Comparison of ENCODE assay signal across 8 cellular contexts in genomic region chr14:105487986-105488777, GRCh38. TPM values are rescaled to one million over a fixed set of nuclear protein-coding genes. Genes with fewer than 3 reads are reported as not detected.
DNase-seq lines count a peak whose midpoint lies in the region; ATAC-seq and TF ChIP-seq lines count a peak whose summit lies in the region.

No MANE protein-coding gene starts in this region.

- POLR2A ChIA-PET in activated CD4-positive, alpha-beta T cell treated with anti-CD3 and anti-CD28 coated beads, Interleukin-2, amount 10 ng/mL, durations not matched to agents 7 days and 5 days (lab: Charles Lee), result no interaction called here

- no peaks in the 10 kb centered on the region for H3K9me3 Mint-ChIP-seq in activated CD4-positive, alpha-beta T cell treated with anti-CD3 and anti-CD28 coated beads, Interleukin-2, amount 10 ng/mL, durations not matched to agents 7 days and 5 days

- H3K4me3 Mint-ChIP-seq in activated CD4-positive, alpha-beta T cell treated with anti-CD3 and anti-CD28 coated beads, Interleukin-2, amount 10 ng/mL, durations not matched to agents 7 days and 5 days, result peak overlapping the region; percentile 84

- CTCF ChIA-PET in activated CD4-positive, alpha-beta T cell treated with anti-CD3 and anti-CD28 coated beads, Interleukin-2, amount 10 ng/mL, durations not matched to agents 7 days and 5 days (lab: Charles Lee), result interaction anchor here (1.7 to 4.1 kb wide), 5 partner anchors 7 to 122 kb away, joined by 8 to 69 read pairs (median 12); no protein-coding TSS in a partner anchor

- peaks cover 39% of the 10 kb centered on the region for H3K4me1 Mint-ChIP-seq in activated CD4-positive, alpha-beta T cell treated with anti-CD3 and anti-CD28 coated beads, Interleukin-2, amount 10 ng/mL, durations not matched to agents 7 days and 5 days

- H3K4me3 ChIP-seq in GM12875 (ENCODE audit: low read depth, low read length), result peak overlapping the region; percentile 49

- DNase-seq in activated CD4-positive, alpha-beta T cell treated with anti-CD3 and anti-CD28 coated beads, Interleukin-2, amount 10 ng/mL, durations not matched to agents 7 days and 5 days, result peak; percentile 36
- DNase-seq in left ventricle myocardium superior, result peak; percentile 52
- DNase-seq in stimulated activated CD8-positive, alpha-beta memory T cell treated with anti-CD3 and anti-CD28 coated beads, Interleukin-4, amount 100 ng/mL, for 48 hours, result peak; percentile 50
- no peak for DNase-seq in NAMALWA (ENCODE audit: low spot score)
- DNase-seq in effector CD4-positive, alpha-beta T cell, result no peak
- DNase-seq in foreskin melanocyte, result no peak

- ATAC-seq in left ventricle myocardium superior (no peak), HG02678 (IDR thresholded peaks at IDR 0.05; ENCODE audit: unreplicated experiment) (no peak)

- peaks cover 2% of the 10 kb centered on the region for H3K27me3 Mint-ChIP-seq in activated CD4-positive, alpha-beta T cell treated with anti-CD3 and anti-CD28 coated beads, Interleukin-2, amount 10 ng/mL, durations not matched to agents 7 days and 5 days

- H3K27ac Mint-ChIP-seq in activated CD4-positive, alpha-beta T cell treated with anti-CD3 and anti-CD28 coated beads, Interleukin-2, amount 10 ng/mL, durations not matched to agents 7 days and 5 days, result peak overlapping the region; percentile 92

- H3K36me3 Mint-ChIP-seq in activated CD4-positive, alpha-beta T cell treated with anti-CD3 and anti-CD28 coated beads, Interleukin-2, amount 10 ng/mL, durations not matched to agents 7 days and 5 days (ENCODE audit: low read depth), result peaks cover 8% of the 10 kb centered on the region

- no peak for TF ChIP-seq CTCF in GM12875 (IDR thresholded peaks at IDR 0.05; ENCODE audit: borderline replicate concordance, insufficient read depth, low read depth, low read length)

- intact Hi-C loops in left ventricle myocardium superior (cut with micrococcal nuclease), result no loop called here

RNA-seq across cellular contexts. Expression of gene CRIP1, which starts 1.5 kb away (rescaled TPM):
- total RNA-seq in activated CD4-positive, alpha-beta T cell treated with anti-CD3 and anti-CD28 coated beads, Interleukin-2, amount 10 ng/mL, durations not matched to agents 7 days and 5 days, result 100 to 1,000 TPM; 702 to 753 TPM
- 59.4 TPM for total RNA-seq in left ventricle myocardium superior

RNA-seq across cellular contexts. Expression of gene TEDC1, which starts 2.9 kb away (rescaled TPM):
- total RNA-seq in activated CD4-positive, alpha-beta T cell treated with anti-CD3 and anti-CD28 coated beads, Interleukin-2, amount 10 ng/mL, durations not matched to agents 7 days and 5 days, result 10 to 100 TPM; 40.7 to 53.2 TPM
- 5.1 TPM for total RNA-seq in left ventricle myocardium superior

RNA-seq across cellular contexts. Expression of gene CRIP2, which starts 13.6 kb away (rescaled TPM):
- total RNA-seq in activated CD4-positive, alpha-beta T cell treated with anti-CD3 and anti-CD28 coated beads, Interleukin-2, amount 10 ng/mL, durations not matched to agents 7 days and 5 days, result 1 to 10 TPM in 1 of 2 experiments, under 1 TPM in 1; 0.64 to 1.8 TPM
- 1,036 TPM for total RNA-seq in left ventricle myocardium superior

RNA-seq across cellular contexts. Expression of gene TMEM121, which starts 38.2 kb away (rescaled TPM):
- 1 to 10 TPM; 4.6 TPM for total RNA-seq in activated CD4-positive, alpha-beta T cell treated with anti-CD3 and anti-CD28 coated beads, Interleukin-2, amount 10 ng/mL, durations not matched to agents 7 days and 5 days
- 4.0 TPM for total RNA-seq in left ventricle myocardium superior

Comparison
In these comparisons a context has a peak if more than half of its experiments do, and no peak if none do; other contexts are left out.
1. DNase-seq: peak in activated CD4-positive, alpha-beta T cell treated with anti-CD3 and anti-CD28 coated beads, Interleukin-2, amount 10 ng/mL, durations not matched to agents 7 days and 5 days (single experiment), left ventricle myocardium superior (single experiment) and stimulated activated CD8-positive, alpha-beta memory T cell treated with anti-CD3 and anti-CD28 coated beads, Interleukin-4, amount 100 ng/mL, for 48 hours (single experiment); none in NAMALWA (single experiment), effector CD4-positive, alpha-beta T cell (single experiment) and foreskin melanocyte (single experiment).
2. RNA of gene CRIP1, which starts 1.5 kb away (total RNA-seq): 702 to 753 TPM in activated CD4-positive, alpha-beta T cell treated with anti-CD3 and anti-CD28 coated beads, Interleukin-2, amount 10 ng/mL, durations not matched to agents 7 days and 5 days; 59.4 TPM in left ventricle myocardium superior (single experiment); every median in the first group is over 10 times any median in the second.
3. RNA of gene CRIP2, which starts 13.6 kb away (total RNA-seq): 1,036 TPM in left ventricle myocardium superior (single experiment); 0.64 to 1.8 TPM in activated CD4-positive, alpha-beta T cell treated with anti-CD3 and anti-CD28 coated beads, Interleukin-2, amount 10 ng/mL, durations not matched to agents 7 days and 5 days; every median in the first group is over 100 times any median in the second.